25 cellular contexts compared by ENCODE assay signal in the genomic region with DNA sequence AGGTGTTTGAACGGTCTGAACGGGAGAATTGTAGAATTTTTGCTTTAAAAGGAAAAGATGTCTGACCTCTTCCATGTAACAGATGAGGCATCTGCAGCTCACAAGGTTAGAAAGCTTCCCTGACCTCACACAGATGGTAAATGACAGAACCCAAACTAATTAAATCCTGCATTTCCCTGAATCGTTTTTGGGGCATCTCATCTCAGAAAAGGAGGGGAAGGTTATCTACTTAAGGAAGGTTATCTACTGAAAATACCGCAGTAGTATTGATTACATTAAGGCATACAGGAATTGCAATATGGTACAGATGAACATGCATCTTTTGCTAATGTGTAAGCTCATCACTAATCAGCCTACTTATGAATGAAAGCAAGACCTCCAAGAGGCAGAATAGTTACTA.
"Had no signal": no experiment of that assay in that cellular context is flagged by ENCODE, and none has a peak within 500 bp of the region (broad histone marks: within the 10 kb centered on the region; RNA-seq: fewer than 3 reads in every experiment).

No MANE protein-coding gene starts in this region.

- H3K9me3 Mint-ChIP-seq: effector memory CD8-positive, alpha-beta T cell; endodermal cell; naive B cell had no signal

- DNase-seq: colonic mucosa; cortex of kidney; dermis blood vessel endothelial cell; dorsolateral prefrontal cortex; effector CD4-positive, alpha-beta T cell; effector memory CD8-positive, alpha-beta T cell; endodermal cell; erythroblast; esophagus squamous epithelium; foreskin fibroblast; foreskin melanocyte; gastrocnemius medialis; head of caudate nucleus; heart right ventricle; hippocampal formation; left cardiac atrium; left lung; left ventricle myocardium superior; lower lobe of right lung; mesenchymal stem cell; mucosa of descending colon; naive B cell had no signal

- H3K4me1 ChIP-seq: colonic mucosa had no signal

- H3K27me3 ChIP-seq: colonic mucosa, dorsolateral prefrontal cortex, esophagus squamous epithelium, gastrocnemius medialis, heart right ventricle had no signal

- H3K27ac Mint-ChIP-seq: effector memory CD8-positive, alpha-beta T cell; endodermal cell; mesothelial cell of epicardium had no signal

- H3K27me3 Mint-ChIP-seq: effector memory CD8-positive, alpha-beta T cell; naive B cell had no signal

- H3K4me3 ChIP-seq: colonic mucosa, dorsolateral prefrontal cortex, esophagus squamous epithelium, gastrocnemius medialis, heart right ventricle, left lung, lower lobe of right lung, mucosa of descending colon had no signal

- H3K36me3 ChIP-seq: colonic mucosa, esophagus squamous epithelium, gastrocnemius medialis, heart right ventricle, left lung, lower lobe of right lung had no signal

- H3K36me3 Mint-ChIP-seq: mesothelial cell of epicardium had no signal

- H3K9me3 ChIP-seq: colonic mucosa, esophagus squamous epithelium, gastrocnemius medialis, heart right ventricle, left lung, lower lobe of right lung, mucosa of descending colon had no signal

- ATAC-seq: effector memory CD8-positive, alpha-beta T cell; esophagus mucosa; gastrocnemius medialis; heart right ventricle; left cardiac atrium; left lung; left ventricle myocardium superior; lower lobe of right lung; mucosa of descending colon had no signal

- H3K4me3 Mint-ChIP-seq: effector memory CD8-positive, alpha-beta T cell; endodermal cell; mesothelial cell of epicardium; naive B cell had no signal

- H3K27ac ChIP-seq: colonic mucosa, dorsolateral prefrontal cortex, epithelial cell of prostate, esophagus squamous epithelium, gastrocnemius medialis, heart right ventricle, left lung, lower lobe of right lung had no signal
